ENCODE assay signal across 2 cellular contexts in the genomic region with DNA sequence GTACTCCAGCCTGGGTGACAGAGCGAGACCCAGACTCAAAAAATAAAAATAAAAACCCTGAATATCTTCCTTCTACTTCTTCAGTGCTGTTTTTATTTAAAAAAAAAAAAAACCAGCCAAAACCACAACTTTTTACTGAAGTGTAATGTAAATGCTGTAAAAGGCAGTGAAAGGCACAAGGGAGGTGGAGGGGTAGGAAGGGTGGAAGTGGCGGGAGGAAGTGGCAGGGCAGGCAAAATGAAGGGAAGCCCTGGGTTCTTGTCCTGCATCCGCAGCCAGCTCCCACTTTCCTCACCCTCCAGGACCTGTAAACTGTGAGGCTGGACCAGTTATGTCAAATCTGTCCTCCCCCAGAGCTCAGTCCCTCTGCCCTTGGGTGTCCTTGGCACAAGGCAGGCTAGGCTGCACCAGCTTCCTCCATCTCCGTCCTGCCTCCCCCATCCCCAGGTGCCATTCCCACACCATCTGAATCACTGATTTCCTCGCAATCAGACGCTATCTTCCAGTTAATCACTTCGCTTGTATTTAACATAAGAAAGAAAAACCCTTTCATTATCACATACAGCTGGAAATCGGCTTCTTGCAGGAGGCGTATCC.
TF ChIP-seq lines count a peak whose summit lies in the region.

No MANE protein-coding gene starts in this region.

TF ChIP-seq in GM23338, 12 proteins besides CTCF, POLR2A, EP300 and RAD21 (continues in another document):
- TF ChIP-seq EZH2 (IDR thresholded peaks at IDR 0.05; ENCODE audit: low read depth, unreplicated experiment): no peak
- TF ChIP-seq EZH2phosphoT487 (IDR thresholded peaks at IDR 0.05; ENCODE audit: unreplicated experiment): no peak
- TF ChIP-seq NANOG (IDR thresholded peaks at IDR 0.05; ENCODE audit: borderline replicate concordance): no peak
- TF ChIP-seq, protein P1, sequence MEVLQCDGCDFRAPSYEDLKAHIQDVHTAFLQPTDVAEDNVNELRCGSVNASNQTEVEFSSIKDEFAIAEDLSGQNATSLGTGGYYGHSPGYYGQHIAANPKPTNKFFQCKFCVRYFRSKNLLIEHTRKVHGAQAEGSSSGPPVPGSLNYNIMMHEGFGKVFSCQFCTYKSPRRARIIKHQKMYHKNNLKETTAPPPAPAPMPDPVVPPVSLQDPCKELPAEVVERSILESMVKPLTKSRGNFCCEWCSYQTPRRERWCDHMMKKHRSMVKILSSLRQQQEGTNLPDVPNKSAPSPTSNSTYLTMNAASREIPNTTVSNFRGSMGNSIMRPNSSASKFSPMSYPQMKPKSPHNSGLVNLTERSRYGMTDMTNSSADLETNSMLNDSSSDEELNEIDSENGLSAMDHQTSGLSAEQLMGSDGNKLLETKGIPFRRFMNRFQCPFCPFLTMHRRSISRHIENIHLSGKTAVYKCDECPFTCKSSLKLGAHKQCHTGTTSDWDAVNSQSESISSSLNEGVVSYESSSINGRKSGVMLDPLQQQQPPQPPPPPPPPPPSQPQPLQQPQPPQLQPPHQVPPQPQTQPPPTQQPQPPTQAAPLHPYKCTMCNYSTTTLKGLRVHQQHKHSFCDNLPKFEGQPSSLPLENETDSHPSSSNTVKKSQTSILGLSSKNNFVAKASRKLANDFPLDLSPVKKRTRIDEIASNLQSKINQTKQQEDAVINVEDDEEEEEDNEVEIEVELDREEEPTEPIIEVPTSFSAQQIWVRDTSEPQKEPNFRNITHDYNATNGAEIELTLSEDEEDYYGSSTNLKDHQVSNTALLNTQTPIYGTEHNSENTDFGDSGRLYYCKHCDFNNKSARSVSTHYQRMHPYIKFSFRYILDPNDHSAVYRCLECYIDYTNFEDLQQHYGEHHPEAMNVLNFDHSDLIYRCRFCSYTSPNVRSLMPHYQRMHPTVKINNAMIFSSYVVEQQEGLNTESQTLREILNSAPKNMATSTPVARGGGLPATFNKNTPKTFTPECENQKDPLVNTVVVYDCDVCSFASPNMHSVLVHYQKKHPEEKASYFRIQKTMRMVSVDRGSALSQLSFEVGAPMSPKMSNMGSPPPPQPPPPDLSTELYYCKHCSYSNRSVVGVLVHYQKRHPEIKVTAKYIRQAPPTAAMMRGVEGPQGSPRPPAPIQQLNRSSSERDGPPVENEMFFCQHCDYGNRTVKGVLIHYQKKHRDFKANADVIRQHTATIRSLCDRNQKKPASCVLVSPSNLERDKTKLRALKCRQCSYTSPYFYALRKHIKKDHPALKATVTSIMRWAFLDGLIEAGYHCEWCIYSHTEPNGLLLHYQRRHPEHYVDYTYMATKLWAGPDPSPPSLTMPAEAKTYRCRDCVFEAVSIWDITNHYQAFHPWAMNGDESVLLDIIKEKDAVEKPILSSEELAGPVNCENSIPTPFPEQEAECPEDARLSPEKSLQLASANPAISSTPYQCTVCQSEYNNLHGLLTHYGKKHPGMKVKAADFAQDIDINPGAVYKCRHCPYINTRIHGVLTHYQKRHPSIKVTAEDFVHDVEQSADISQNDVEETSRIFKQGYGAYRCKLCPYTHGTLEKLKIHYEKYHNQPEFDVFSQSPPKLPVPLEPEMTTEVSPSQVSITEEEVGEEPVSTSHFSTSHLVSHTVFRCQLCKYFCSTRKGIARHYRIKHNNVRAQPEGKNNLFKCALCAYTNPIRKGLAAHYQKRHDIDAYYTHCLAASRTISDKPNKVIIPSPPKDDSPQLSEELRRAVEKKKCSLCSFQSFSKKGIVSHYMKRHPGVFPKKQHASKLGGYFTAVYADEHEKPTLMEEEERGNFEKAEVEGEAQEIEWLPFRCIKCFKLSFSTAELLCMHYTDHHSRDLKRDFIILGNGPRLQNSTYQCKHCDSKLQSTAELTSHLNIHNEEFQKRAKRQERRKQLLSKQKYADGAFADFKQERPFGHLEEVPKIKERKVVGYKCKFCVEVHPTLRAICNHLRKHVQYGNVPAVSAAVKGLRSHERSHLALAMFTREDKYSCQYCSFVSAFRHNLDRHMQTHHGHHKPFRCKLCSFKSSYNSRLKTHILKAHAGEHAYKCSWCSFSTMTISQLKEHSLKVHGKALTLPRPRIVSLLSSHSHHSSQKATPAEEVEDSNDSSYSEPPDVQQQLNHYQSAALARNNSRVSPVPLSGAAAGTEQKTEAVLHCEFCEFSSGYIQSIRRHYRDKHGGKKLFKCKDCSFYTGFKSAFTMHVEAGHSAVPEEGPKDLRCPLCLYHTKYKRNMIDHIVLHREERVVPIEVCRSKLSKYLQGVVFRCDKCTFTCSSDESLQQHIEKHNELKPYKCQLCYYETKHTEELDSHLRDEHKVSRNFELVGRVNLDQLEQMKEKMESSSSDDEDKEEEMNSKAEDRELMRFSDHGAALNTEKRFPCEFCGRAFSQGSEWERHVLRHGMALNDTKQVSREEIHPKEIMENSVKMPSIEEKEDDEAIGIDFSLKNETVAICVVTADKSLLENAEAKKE (CRISPR knock-in tag; IDR thresholded peaks at IDR 0.05): no peak
- TF ChIP-seq JUNB (IDR thresholded peaks at IDR 0.05; ENCODE audit: unreplicated experiment): no peak
- no peak for TF ChIP-seq CREB1 (CRISPR knock-in tag; IDR thresholded peaks at IDR 0.05; ENCODE audit: low read depth)
- TF ChIP-seq, protein P2, sequence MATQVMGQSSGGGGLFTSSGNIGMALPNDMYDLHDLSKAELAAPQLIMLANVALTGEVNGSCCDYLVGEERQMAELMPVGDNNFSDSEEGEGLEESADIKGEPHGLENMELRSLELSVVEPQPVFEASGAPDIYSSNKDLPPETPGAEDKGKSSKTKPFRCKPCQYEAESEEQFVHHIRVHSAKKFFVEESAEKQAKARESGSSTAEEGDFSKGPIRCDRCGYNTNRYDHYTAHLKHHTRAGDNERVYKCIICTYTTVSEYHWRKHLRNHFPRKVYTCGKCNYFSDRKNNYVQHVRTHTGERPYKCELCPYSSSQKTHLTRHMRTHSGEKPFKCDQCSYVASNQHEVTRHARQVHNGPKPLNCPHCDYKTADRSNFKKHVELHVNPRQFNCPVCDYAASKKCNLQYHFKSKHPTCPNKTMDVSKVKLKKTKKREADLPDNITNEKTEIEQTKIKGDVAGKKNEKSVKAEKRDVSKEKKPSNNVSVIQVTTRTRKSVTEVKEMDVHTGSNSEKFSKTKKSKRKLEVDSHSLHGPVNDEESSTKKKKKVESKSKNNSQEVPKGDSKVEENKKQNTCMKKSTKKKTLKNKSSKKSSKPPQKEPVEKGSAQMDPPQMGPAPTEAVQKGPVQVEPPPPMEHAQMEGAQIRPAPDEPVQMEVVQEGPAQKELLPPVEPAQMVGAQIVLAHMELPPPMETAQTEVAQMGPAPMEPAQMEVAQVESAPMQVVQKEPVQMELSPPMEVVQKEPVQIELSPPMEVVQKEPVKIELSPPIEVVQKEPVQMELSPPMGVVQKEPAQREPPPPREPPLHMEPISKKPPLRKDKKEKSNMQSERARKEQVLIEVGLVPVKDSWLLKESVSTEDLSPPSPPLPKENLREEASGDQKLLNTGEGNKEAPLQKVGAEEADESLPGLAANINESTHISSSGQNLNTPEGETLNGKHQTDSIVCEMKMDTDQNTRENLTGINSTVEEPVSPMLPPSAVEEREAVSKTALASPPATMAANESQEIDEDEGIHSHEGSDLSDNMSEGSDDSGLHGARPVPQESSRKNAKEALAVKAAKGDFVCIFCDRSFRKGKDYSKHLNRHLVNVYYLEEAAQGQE (IDR thresholded peaks at IDR 0.05; ENCODE audit: unreplicated experiment): no peak
- TF ChIP-seq, protein P3, sequence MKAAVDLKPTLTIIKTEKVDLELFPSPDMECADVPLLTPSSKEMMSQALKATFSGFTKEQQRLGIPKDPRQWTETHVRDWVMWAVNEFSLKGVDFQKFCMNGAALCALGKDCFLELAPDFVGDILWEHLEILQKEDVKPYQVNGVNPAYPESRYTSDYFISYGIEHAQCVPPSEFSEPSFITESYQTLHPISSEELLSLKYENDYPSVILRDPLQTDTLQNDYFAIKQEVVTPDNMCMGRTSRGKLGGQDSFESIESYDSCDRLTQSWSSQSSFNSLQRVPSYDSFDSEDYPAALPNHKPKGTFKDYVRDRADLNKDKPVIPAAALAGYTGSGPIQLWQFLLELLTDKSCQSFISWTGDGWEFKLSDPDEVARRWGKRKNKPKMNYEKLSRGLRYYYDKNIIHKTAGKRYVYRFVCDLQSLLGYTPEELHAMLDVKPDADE (IDR thresholded peaks at IDR 0.05): no peak
- TF ChIP-seq POLR2AphosphoS5 (IDR thresholded peaks at IDR 0.05; ENCODE audit: low read depth): no peak

TF ChIP-seq in endothelial cell of umbilical vein, 7 proteins besides CTCF, POLR2A, EP300 and RAD21:
- TF ChIP-seq, protein P4, sequence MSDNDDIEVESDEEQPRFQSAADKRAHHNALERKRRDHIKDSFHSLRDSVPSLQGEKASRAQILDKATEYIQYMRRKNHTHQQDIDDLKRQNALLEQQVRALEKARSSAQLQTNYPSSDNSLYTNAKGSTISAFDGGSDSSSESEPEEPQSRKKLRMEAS (IDR thresholded peaks at IDR 0.05; ENCODE audit: insufficient read depth, insufficient read length): no peak
- TF ChIP-seq FOS (IDR thresholded peaks at IDR 0.05; ENCODE audit: borderline replicate concordance, insufficient read depth, low read length) (no peak), GATA2 (IDR thresholded peaks at IDR 0.05; ENCODE audit: insufficient read depth, insufficient read length, low read depth, low read length) (no peak), POLR2AphosphoS5 (IDR thresholded peaks at IDR 0.05; ENCODE audit: insufficient read depth, low read depth, low read length) (no peak), JUN (IDR thresholded peaks at IDR 0.05; ENCODE audit: borderline replicate concordance, insufficient read depth, insufficient read length, low read depth) (no peak), EZH2 (IDR thresholded peaks at IDR 0.05; ENCODE audit: borderline replicate concordance, low read depth, low read length, severe bottlenecking) (no peak), MYC (IDR thresholded peaks at IDR 0.05; ENCODE audit: low read depth, low read length) (no peak)
